In the genomic region with DNA sequence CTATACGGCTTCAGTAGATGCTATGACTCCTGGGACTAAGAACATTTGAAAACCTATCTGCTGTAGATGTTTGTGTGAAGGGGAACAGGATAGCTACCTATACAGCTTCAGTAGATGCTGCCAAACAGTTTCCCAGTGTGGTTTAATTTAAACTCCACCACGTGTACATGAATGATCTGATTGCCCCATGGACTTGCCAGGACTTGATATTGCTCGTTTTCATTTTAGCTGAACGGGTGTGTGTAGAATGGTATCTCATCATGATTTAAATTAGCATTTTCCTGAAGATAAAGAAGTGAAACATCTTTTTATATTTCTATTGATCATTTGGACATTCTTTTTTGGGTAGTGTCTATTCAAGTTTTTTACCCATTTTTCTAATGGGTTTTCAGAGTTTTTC, we compare ENCODE assay signal across 20 cellular contexts.
DNase-seq lines count a peak whose midpoint lies in the region; ATAC-seq, FAIRE-seq and TF ChIP-seq lines count a peak whose summit lies in the region.
"Had no signal": no experiment of that assay in that cellular context is flagged by ENCODE, and none has a peak within 500 bp of the region (broad histone marks: within the 10 kb centered on the region; RNA-seq: fewer than 3 reads in every experiment).

No MANE protein-coding gene starts in this region.

- H3K4me3 ChIP-seq in K562 (no peak overlapping the region), epithelial cell of esophagus (ENCODE audit: low read length) (no peak overlapping the region)
- H3K4me3 ChIP-seq: GM23248 had no signal

- TF ChIP-seq RAD21 in K562 (CRISPR knock-in tag; conservative IDR thresholded peaks at IDR 0.05 in 1 of 2, IDR thresholded peaks at IDR 0.05 in 1 of 2), result no peak

- H3K4me1 Mint-ChIP-seq in HFFc6 (ENCODE audit: low read depth), result no peaks in the 10 kb centered on the region; the same call in 1 of the 2 replicates

- no peak overlapping the region for H2AFZ ChIP-seq in K562 (ENCODE audit: low read depth, low read length)
- H2AFZ ChIP-seq: GM23248 had no signal

- ATAC-seq in K562, result no peak

- H3K36me3 Mint-ChIP-seq in HFFc6 (ENCODE audit: low read depth), result 0 out of 2 replicates have a peak, but pooled peaks cover 4% of the 10 kb centered on the region

- no TSS peak for BruUV-seq in K562 (replicated peaks; lab: Mats Ljungman, UMichigan)

- no peaks in the 10 kb centered on the region for H3K27me3 ChIP-seq in K562 (ENCODE audit: control insufficient read depth in 2 of 2, insufficient read depth in 2 of 2, low read length in 2 of 2)

- WGBS in K562 (ENCODE audit: insufficient coverage, low coverage, missing lambda C conversion rate), result 35% methylated on average over 4 of the region's 4 CpGs

- H3K4me3 Mint-ChIP-seq in HFFc6, result no peak overlapping the region
- H3K4me3 Mint-ChIP-seq: CD4-positive, alpha-beta T cell had no signal

- no peak for DNase-seq in GM12892 (ENCODE audit: insufficient read length)
- DNase-seq in K562 (ENCODE audit: extremely low read depth in 1 of 4, low spot score in 3 of 4), result no peak
- peak; percentile 65 for DNase-seq in epithelial cell of esophagus (ENCODE audit: low read depth)
- no peak for DNase-seq in LoVo (ENCODE audit: low spot score)
- no peak for DNase-seq in HFFc6
- DNase-seq in activated effector memory CD4-positive, alpha-beta T cell treated with anti-CD3 and anti-CD28 coated beads, Interleukin-2, amount 50 U/mL, for 16 hours, result no peak
- DNase-seq: AML-193; Caco-2; CD4-positive, alpha-beta T cell; GM23248; HCEC 1CT; IMR-90 had no signal

- H4K20me1 ChIP-seq in K562 (replicated peaks; ENCODE audit: control insufficient read depth, insufficient read depth, low read length), result no peaks in the 10 kb centered on the region

- in situ Hi-C loops in K562 (cut with MboI), result no loop called here

- no peaks in the 10 kb centered on the region for H3K36me3 ChIP-seq in K562 (ENCODE audit: control insufficient read depth, insufficient read depth, low read length)

- POLR2A ChIA-PET in K562 (lab: Yijun Ruan, JAX), result interaction anchor here (0.6 to 2.2 kb wide), 3 partner anchors 13 to 156 kb away, joined by 3 to 6 read pairs (median 5); no protein-coding TSS in a partner anchor

- H3K9me3 ChIP-seq in K562 (replicated peaks; ENCODE audit: control insufficient read depth, insufficient read depth, low read depth, low read length), result no peaks in the 10 kb centered on the region

- no peak for TF ChIP-seq EP300 in K562 (IDR thresholded peaks at IDR 0.05; ENCODE audit: low read length)

- CTCF ChIA-PET in K562 (lab: Yijun Ruan, JAX; ENCODE audit: low intra/inter-chr PET ratio), result no interaction called here

- FAIRE-seq in GM12892 (lab: Jason Lieb, UNC) (peak; percentile 80), K562 (lab: Jason Lieb, UNC) (peak; percentile 66)
- FAIRE-seq: A204.1, D721Med, G401.6, GM12891, GM18507, H54, HTR-8/SVneo had no signal

- intact Hi-C loops in K562 (cut with micrococcal nuclease), result no loop called here

- no peaks in the 10 kb centered on the region for H3K79me2 ChIP-seq in K562 (ENCODE audit: control insufficient read depth, insufficient read depth, low read length)

- H3K27ac Mint-ChIP-seq in HFFc6, result no peak overlapping the region
- H3K27ac Mint-ChIP-seq: CD4-positive, alpha-beta T cell had no signal

- no peaks in the 10 kb centered on the region; the same call in 1 of the 2 replicates for H3K27me3 Mint-ChIP-seq in HFFc6 (ENCODE audit: insufficient read depth)
- H3K27me3 Mint-ChIP-seq: CD4-positive, alpha-beta T cell had no signal

- no peak overlapping the region for H3K9ac ChIP-seq in K562 (ENCODE audit: insufficient read depth in 1 of 2, low read depth in 2 of 2, low read length in 2 of 2)
- H3K9ac ChIP-seq: GM23248 had no signal

- TF ChIP-seq POLR2A in GM12892 (IDR thresholded peaks at IDR 0.05; ENCODE audit: low read depth, low read length) (no peak), K562 (conservative IDR thresholded peaks at IDR 0.05) (no peak)

- H3K4me2 ChIP-seq in K562 (ENCODE audit: insufficient read depth, low read length), result no peak overlapping the region

- no peaks in the 10 kb centered on the region for H3K9me3 Mint-ChIP-seq in HFFc6
- H3K9me3 Mint-ChIP-seq: CD4-positive, alpha-beta T cell had no signal

- no peaks in the 10 kb centered on the region for H3K9me1 ChIP-seq in K562 (ENCODE audit: control insufficient read depth, insufficient read depth, low read length)

- no peaks in the 10 kb centered on the region for H3K4me1 ChIP-seq in K562 (replicated peaks in 1 of 2; ENCODE audit: control insufficient read depth in 2 of 2, insufficient read depth in 2 of 2, low read length in 2 of 2)
- H3K4me1 ChIP-seq: Caco-2 had no signal

- H3K27ac ChIP-seq in K562 (ENCODE audit: extremely low read depth, low read depth, low read length), result no peak overlapping the region
- H3K27ac ChIP-seq: C4-2B, GM23248 had no signal

- TF ChIP-seq CTCF in K562 (IDR thresholded peaks at IDR 0.05 in 2 of 3, conservative IDR thresholded peaks at IDR 0.05 in 1 of 3; ENCODE audit: insufficient read depth in 2 of 3, low read depth in 1 of 3, low read length in 3 of 3) (no peak), epithelial cell of esophagus (IDR thresholded peaks at IDR 0.05; ENCODE audit: insufficient read depth, low read depth, low read length, missing control alignments) (no peak), HFFc6 (IDR thresholded peaks at IDR 0.05) (no peak)

TF ChIP-seq in K562, 482 proteins besides CTCF, POLR2A, EP300 and RAD21 (continues in another document):
- TF ChIP-seq RHOXF2B (CRISPR knock-in tag; conservative IDR thresholded peaks at IDR 0.05) (no peak), SMAD2 (IDR thresholded peaks at IDR 0.05; ENCODE audit: low read depth, low read length) (no peak), TAF15 (IDR thresholded peaks at IDR 0.05; ENCODE audit: low read depth, low read length) (no peak), ZNF695 (CRISPR knock-in tag; IDR thresholded peaks at IDR 0.05) (no peak), TRIM28 (IDR thresholded peaks at IDR 0.05) (no peak), HDAC3 (IDR thresholded peaks at IDR 0.05; ENCODE audit: borderline replicate concordance, partially characterized antibody) (no peak), CHD4 (IDR thresholded peaks at IDR 0.05; ENCODE audit: insufficient read depth, insufficient replicate concordance, low read depth, low read length, poor library complexity, severe bottlenecking) (no peak), ZNF740 (CRISPR knock-in tag; IDR thresholded peaks at IDR 0.05) (no peak), ZNF740 (tag; IDR thresholded peaks at IDR 0.05) (no peak)
- TF ChIP-seq, protein P1, sequence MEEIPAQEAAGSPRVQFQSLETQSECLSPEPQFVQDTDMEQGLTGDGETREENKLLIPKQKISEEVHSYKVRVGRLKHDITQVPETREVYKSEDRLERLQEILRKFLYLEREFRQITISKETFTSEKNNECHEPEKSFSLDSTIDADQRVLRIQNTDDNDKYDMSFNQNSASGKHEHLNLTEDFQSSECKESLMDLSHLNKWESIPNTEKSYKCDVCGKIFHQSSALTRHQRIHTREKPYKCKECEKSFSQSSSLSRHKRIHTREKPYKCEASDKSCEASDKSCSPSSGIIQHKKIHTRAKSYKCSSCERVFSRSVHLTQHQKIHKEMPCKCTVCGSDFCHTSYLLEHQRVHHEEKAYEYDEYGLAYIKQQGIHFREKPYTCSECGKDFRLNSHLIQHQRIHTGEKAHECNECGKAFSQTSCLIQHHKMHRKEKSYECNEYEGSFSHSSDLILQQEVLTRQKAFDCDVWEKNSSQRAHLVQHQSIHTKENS (CRISPR knock-in tag; IDR thresholded peaks at IDR 0.05), result no peak
- TF ChIP-seq, protein P2, sequence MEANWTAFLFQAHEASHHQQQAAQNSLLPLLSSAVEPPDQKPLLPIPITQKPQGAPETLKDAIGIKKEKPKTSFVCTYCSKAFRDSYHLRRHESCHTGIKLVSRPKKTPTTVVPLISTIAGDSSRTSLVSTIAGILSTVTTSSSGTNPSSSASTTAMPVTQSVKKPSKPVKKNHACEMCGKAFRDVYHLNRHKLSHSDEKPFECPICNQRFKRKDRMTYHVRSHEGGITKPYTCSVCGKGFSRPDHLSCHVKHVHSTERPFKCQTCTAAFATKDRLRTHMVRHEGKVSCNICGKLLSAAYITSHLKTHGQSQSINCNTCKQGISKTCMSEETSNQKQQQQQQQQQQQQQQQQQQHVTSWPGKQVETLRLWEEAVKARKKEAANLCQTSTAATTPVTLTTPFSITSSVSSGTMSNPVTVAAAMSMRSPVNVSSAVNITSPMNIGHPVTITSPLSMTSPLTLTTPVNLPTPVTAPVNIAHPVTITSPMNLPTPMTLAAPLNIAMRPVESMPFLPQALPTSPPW (CRISPR knock-in tag; IDR thresholded peaks at IDR 0.05), result no peak
